Comparison of ENCODE assay signal across 8 cellular contexts in genomic region chr10:129853236-129853946, GRCh38.
DNase-seq lines count a peak whose midpoint lies in the region; ATAC-seq and TF ChIP-seq lines count a peak whose summit lies in the region.

No MANE protein-coding gene starts in this region.

- TF ChIP-seq CTCF in 22Rv1 (IDR thresholded peaks at IDR 0.05) (peak; percentile 52), GM10266 (IDR thresholded peaks at IDR 0.05; ENCODE audit: control insufficient read depth, insufficient read depth, low read depth, missing control alignments) (no peak)

- POLR2A ChIA-PET in HEK293T (lab: Yijun Ruan, JAX): no interaction called here

- no peak for ATAC-seq in GM21515 (IDR thresholded peaks at IDR 0.05; ENCODE audit: unreplicated experiment)

- DNase-seq in HEK293T (ENCODE audit: extremely low spot score) (peak; percentile 31), SK-MEL-5 (ENCODE audit: low read depth, low spot score) (peak; percentile 42), islet precursor cell (peak; percentile 2), GOT3 (lab: John Stamatoyannopoulos, UW) (no peak), iPS-NIHi7 (ENCODE audit: extremely low spot score) (no peak), GM10266 (ENCODE audit: extremely low spot score) (no peak)

- CTCF ChIA-PET in HEK293T (lab: Yijun Ruan, JAX): interaction anchor here (0.5 to 0.8 kb wide), 2 partner anchors 24 to 118 kb away, joined by 3 to 5 read pairs; no protein-coding TSS in a partner anchor

- no peak overlapping the region for H3K27ac ChIP-seq in 22Rv1

- in situ Hi-C loops in SK-MEL-5 (cut with HindIII; ENCODE audit: low pct_unique_long_range_greater_than_20kb, low sequenced_read_pairs): no loop called here

TF ChIP-seq in HEK293T, 16 proteins besides CTCF, POLR2A, EP300 and RAD21:
- no peak for TF ChIP-seq SP1 (IDR thresholded peaks at IDR 0.05)
- TF ChIP-seq BHLHE40 (IDR thresholded peaks at IDR 0.05; ENCODE audit: borderline replicate concordance): no peak
- no peak for TF ChIP-seq SUZ12 (IDR thresholded peaks at IDR 0.05)
- no peak for TF ChIP-seq FOXK2 (IDR thresholded peaks at IDR 0.05)
- no peak for TF ChIP-seq LEF1 (IDR thresholded peaks at IDR 0.05; ENCODE audit: borderline replicate concordance)
- TF ChIP-seq ARNT (IDR thresholded peaks at IDR 0.05): no peak
- no peak for TF ChIP-seq ZNF384 (IDR thresholded peaks at IDR 0.05)
- TF ChIP-seq FOXM1 (IDR thresholded peaks at IDR 0.05; ENCODE audit: borderline replicate concordance): no peak
- TF ChIP-seq CTBP1 (IDR thresholded peaks at IDR 0.05; ENCODE audit: borderline replicate concordance): no peak
- TF ChIP-seq FOXA1 (IDR thresholded peaks at IDR 0.05): no peak
- no peak for TF ChIP-seq HDGF (IDR thresholded peaks at IDR 0.05; ENCODE audit: borderline replicate concordance)
- no peak for TF ChIP-seq ELF4 (IDR thresholded peaks at IDR 0.05)
- no peak for TF ChIP-seq PKNOX1 (IDR thresholded peaks at IDR 0.05)
- no peak for TF ChIP-seq L3MBTL2 (conservative IDR thresholded peaks at IDR 0.05)
- TF ChIP-seq TARDBP (IDR thresholded peaks at IDR 0.05): no peak
- TF ChIP-seq NFRKB (IDR thresholded peaks at IDR 0.05): no peak

Comparison
In these comparisons a context has a peak if more than half of its experiments do, and no peak if none do; other contexts are left out.
1. DNase-seq: peak in HEK293T (single experiment), SK-MEL-5 (single experiment) and islet precursor cell (single experiment); none in GOT3 (single experiment), iPS-NIHi7 (single experiment) and GM10266 (single experiment).